25 cellular contexts compared by ENCODE assay signal in the genomic region with DNA sequence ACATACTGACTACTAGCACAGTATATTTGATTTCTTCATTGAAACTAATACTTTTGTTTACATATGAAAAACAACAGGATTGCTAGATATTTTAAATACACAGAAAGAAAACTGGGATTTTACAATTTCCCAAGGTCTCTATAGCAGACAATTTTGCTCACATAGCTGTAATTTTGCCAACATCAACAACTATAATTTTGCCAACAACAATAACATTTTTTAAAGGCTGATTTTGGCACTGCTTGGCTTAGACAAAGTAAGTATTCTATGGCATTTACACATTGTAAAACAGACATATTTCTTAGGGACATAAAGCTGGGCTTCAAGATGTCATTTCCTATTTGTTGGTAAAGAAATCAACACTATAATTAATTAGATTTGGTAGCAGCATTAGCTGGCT.
"Had no signal": no experiment of that assay in that cellular context is flagged by ENCODE, and none has a peak within 500 bp of the region (broad histone marks: within the 10 kb centered on the region; RNA-seq: fewer than 3 reads in every experiment).

No MANE protein-coding gene starts in this region.

- H3K27me3 Mint-ChIP-seq: central memory CD8-positive, alpha-beta T cell; dendritic cell treated with granulocyte-macrophage colony-stimulating factor and Interleukin-4, amounts not matched to agents 40 ng/mL and 50 ng/mL, for 4 days; naive B cell; stimulated activated memory B cell treated with anti-CD40 and anti-IgM and Interleukin-4, amounts not matched to agents 10 μg/mL and 1 μg/mL and 100 μg/mL, for 72 hours had no signal

- H3K4me1 ChIP-seq: colonic mucosa, esophagus muscularis mucosa, prostate gland, spleen, testis, upper lobe of left lung had no signal

- H3K27ac Mint-ChIP-seq: dendritic cell treated with granulocyte-macrophage colony-stimulating factor and Interleukin-4, amounts not matched to agents 40 ng/mL and 50 ng/mL, for 4 days; mesothelial cell of epicardium; naive B cell; nephron progenitor cell; stimulated activated memory B cell treated with anti-CD40 and anti-IgM and Interleukin-4, amounts not matched to agents 10 μg/mL and 1 μg/mL and 100 μg/mL, for 72 hours had no signal

- H3K4me1 Mint-ChIP-seq: central memory CD8-positive, alpha-beta T cell; naive B cell; nephron progenitor cell; stimulated activated memory B cell treated with anti-CD40 and anti-IgM and Interleukin-4, amounts not matched to agents 10 μg/mL and 1 μg/mL and 100 μg/mL, for 72 hours had no signal

- DNase-seq: colonic mucosa; effector memory CD4-positive, alpha-beta T cell; kidney; mesenchymal stem cell; mucosa of descending colon; naive B cell; nephron progenitor cell; nucleus accumbens; right cardiac atrium; spleen; stimulated activated CD4-positive, alpha-beta T cell treated with anti-CD3 and anti-CD28 coated beads, Interleukin-4, amount 100 ng/mL, for 4 hours; stimulated activated naive CD8-positive, alpha-beta T cell treated with anti-CD3 and anti-CD28 coated beads, Interleukin-15, Interleukin-2, amounts not matched to agents 100 U/mL and 50 U/mL, for 24 hours; substantia nigra; testis; tibial artery; upper lobe of left lung had no signal

- H3K9me3 ChIP-seq: colonic mucosa, esophagus muscularis mucosa, mucosa of descending colon, prostate gland, testis, tibial artery, upper lobe of left lung had no signal

- H3K9me3 Mint-ChIP-seq: mesothelial cell of epicardium, nephron progenitor cell had no signal

- H3K36me3 ChIP-seq: colonic mucosa, esophagus muscularis mucosa, prostate gland, spleen, tibial artery, upper lobe of left lung had no signal

- H3K27me3 ChIP-seq: colonic mucosa, esophagus muscularis mucosa, hepatocyte, spleen, testis, tibial artery, upper lobe of left lung had no signal

- H3K27ac ChIP-seq: colonic mucosa, esophagus muscularis mucosa, hepatocyte, prostate gland, skin epidermis, spleen, testis, tibial artery, upper lobe of left lung had no signal

- H3K4me3 ChIP-seq: colonic mucosa, esophagus muscularis mucosa, hepatocyte, lung, mucosa of descending colon, prostate gland, skin epidermis, spleen, testis, tibial artery, upper lobe of left lung had no signal

- H3K36me3 Mint-ChIP-seq: mesothelial cell of epicardium; naive B cell; stimulated activated memory B cell treated with anti-CD40 and anti-IgM and Interleukin-4, amounts not matched to agents 10 μg/mL and 1 μg/mL and 100 μg/mL, for 72 hours had no signal

- ATAC-seq: mucosa of descending colon; right cardiac atrium; stimulated activated memory B cell treated with anti-CD40 and anti-IgM and Interleukin-4, amounts not matched to agents 10 μg/mL and 1 μg/mL and 100 μg/mL, for 72 hours; stimulated activated naive CD8-positive, alpha-beta T cell treated with anti-CD3 and anti-CD28 coated beads, Interleukin-15, Interleukin-2, amounts not matched to agents 100 U/mL and 50 U/mL, for 24 hours had no signal

- H3K4me3 Mint-ChIP-seq: central memory CD8-positive, alpha-beta T cell; dendritic cell treated with granulocyte-macrophage colony-stimulating factor and Interleukin-4, amounts not matched to agents 40 ng/mL and 50 ng/mL, for 4 days; mesothelial cell of epicardium; naive B cell; nephron progenitor cell; stimulated activated memory B cell treated with anti-CD40 and anti-IgM and Interleukin-4, amounts not matched to agents 10 μg/mL and 1 μg/mL and 100 μg/mL, for 72 hours had no signal
